In the genomic region with DNA sequence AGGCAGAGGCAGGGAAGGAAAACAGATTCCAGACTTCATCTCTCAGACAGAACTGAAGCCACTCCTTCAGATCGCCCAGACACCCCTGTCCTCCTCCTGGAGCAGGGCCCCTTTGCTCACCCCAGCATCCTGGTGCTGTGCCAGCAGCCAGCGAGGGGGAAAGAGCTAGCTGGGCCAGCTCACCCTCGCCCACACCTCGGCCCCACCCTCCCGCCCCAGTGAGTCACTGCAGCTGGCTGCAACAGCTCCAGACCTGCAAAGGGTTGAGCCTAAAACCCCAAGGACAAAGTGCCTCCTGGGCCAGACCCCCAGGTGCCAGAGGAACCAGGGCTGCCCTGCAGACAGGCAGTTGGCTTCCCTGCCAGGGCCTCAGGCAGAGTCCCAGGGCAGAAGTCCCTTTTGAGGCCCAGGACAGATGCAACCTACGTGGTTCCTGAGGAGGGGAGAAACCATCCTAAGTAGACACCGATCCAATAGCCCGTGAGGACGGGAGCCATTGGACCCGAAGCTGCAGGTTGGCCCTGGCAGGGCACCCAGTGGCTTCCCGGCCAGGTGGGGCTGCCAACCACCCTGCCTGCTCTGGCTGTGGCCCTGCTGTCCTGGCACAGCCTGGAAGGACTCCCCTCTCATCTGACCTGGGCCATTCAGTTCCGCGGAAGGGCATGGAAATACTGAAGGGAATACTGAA, we compare ENCODE assay signal across 8 cellular contexts. TPM values are rescaled to one million over a fixed set of nuclear protein-coding genes. Genes with fewer than 3 reads are reported as not detected.
DNase-seq lines count a peak whose midpoint lies in the region; ATAC-seq, FAIRE-seq and TF ChIP-seq lines count a peak whose summit lies in the region.

No MANE protein-coding gene starts in this region.

- H3K9ac ChIP-seq in HepG2 (ENCODE audit: insufficient read depth, low read depth, low read length) (no peak overlapping the region), subcutaneous abdominal adipose tissue (ENCODE audit: low read length in 5 of 5) (peak overlapping the region; percentile 22 to 99 (median 69))

- WGBS in body of pancreas, 2 donors = 40 to 45% methylated on average over 7 to 13 of the region's 13 CpGs
- 100% methylated on average over 2 of the region's 13 CpGs for WGBS in HepG2 (ENCODE audit: low lambda C conversion rate)

- ATAC-seq in RWPE2 (ENCODE audit: low read depth) (peak; percentile 64), body of pancreas (no peak), HepG2 (no peak), HG03378 (IDR thresholded peaks at IDR 0.05; ENCODE audit: unreplicated experiment) (no peak)

- H3K4me1 ChIP-seq in RWPE2 (ENCODE audit: insufficient read depth, poor library complexity, severe bottlenecking) (peaks cover 43% of the 10 kb centered on the region), body of pancreas (peaks cover 52% of the 10 kb centered on the region), HepG2 (ENCODE audit: insufficient read depth, low read length) (peaks cover 64% of the 10 kb centered on the region), subcutaneous abdominal adipose tissue (ENCODE audit: control insufficient read depth in 5 of 5, insufficient read depth in 5 of 5, low read length in 5 of 5) (peaks cover 39 to 98% (median 88%) of the 10 kb centered on the region in 5 donors)

- no peak overlapping the region for H3K4me2 ChIP-seq in HepG2 (ENCODE audit: low read depth, low read length)

- no TSS peak for BruUV-seq in HepG2 (replicated peaks; lab: Mats Ljungman, UMichigan)

- CTCF ChIA-PET in HepG2 (lab: Yijun Ruan, JAX; ENCODE audit: low intra/inter-chr PET ratio, low total read pairs) = no interaction called here

- no peak for TF ChIP-seq RAD21 in HepG2 (CRISPR knock-in tag; IDR thresholded peaks at IDR 0.05)

- TF ChIP-seq CTCF in RWPE2 (IDR thresholded peaks at IDR 0.05; ENCODE audit: poor library complexity, severe bottlenecking) (no peak), body of pancreas (IDR thresholded peaks at IDR 0.05) (no peak), HepG2 (CRISPR knock-in tag; IDR thresholded peaks at IDR 0.05) (no peak)

- in situ Hi-C loops in HepG2 (cut with HindIII; ENCODE audit: extremely low pct_ligation_motif_present, low pct_unique_long_range_greater_than_20kb) = no loop called here

- no peak overlapping the region for H2AFZ ChIP-seq in HepG2 (ENCODE audit: low read length)

- H3K9me3 ChIP-seq in RWPE2 (ENCODE audit: severe bottlenecking) = no peaks in the 10 kb centered on the region
- H3K9me3 ChIP-seq in body of pancreas = no peaks in the 10 kb centered on the region
- H3K9me3 ChIP-seq in HepG2 (ENCODE audit: low read length) = no peaks in the 10 kb centered on the region
- no peaks in the 10 kb centered on the region for H3K9me3 ChIP-seq in subcutaneous abdominal adipose tissue (ENCODE audit: control insufficient read depth in 5 of 5, low read length in 5 of 5)

- TF ChIP-seq POLR2A in body of pancreas (IDR thresholded peaks at IDR 0.05) (no peak), HepG2 (IDR thresholded peaks at IDR 0.05; ENCODE audit: insufficient read depth in 1 of 2, low read depth in 2 of 2, low read length in 2 of 2) (no peak)

- H3K36me3 ChIP-seq in RWPE2 (ENCODE audit: low read depth) (peaks cover 78% of the 10 kb centered on the region), body of pancreas (replicated peaks in 1 of 2; ENCODE audit: insufficient read depth in 1 of 2, low read depth in 2 of 2) (peaks cover 0 to 4% of the 10 kb centered on the region in 2 donors), HepG2 (replicated peaks in 1 of 2; ENCODE audit: control insufficient read depth in 1 of 2, insufficient read depth in 2 of 2, low read length in 2 of 2) (peaks cover 19 to 24% of the 10 kb centered on the region in 2 experiments), subcutaneous abdominal adipose tissue (ENCODE audit: control insufficient read depth in 5 of 5, insufficient read depth in 5 of 5, low read length in 5 of 5) (peaks cover 0 to 40% (median 32%) of the 10 kb centered on the region in 5 donors)

- H3K27ac ChIP-seq in RWPE2 (ENCODE audit: poor library complexity, severe bottlenecking) = peak overlapping the region; percentile 97
- peak overlapping the region in 3 of 4 donors; percentile 28 to 47 (median 43) for H3K27ac ChIP-seq in body of pancreas
- no peak overlapping the region for H3K27ac ChIP-seq in HepG2 (ENCODE audit: extremely low read length, insufficient read depth, low read length)
- H3K27ac ChIP-seq in subcutaneous abdominal adipose tissue (ENCODE audit: low read depth, low read length) = peak overlapping the region; percentile 100

- DNase-seq in NCI-H748 (lab: John Stamatoyannopoulos, UW; ENCODE audit: unreplicated experiment) = peak; percentile 48
- DNase-seq in NCI-H748 treated with DMSO at 0.1 percent for 48 hours (lab: John Stamatoyannopoulos, UW) = no peak
- DNase-seq in RWPE2 (ENCODE audit: low spot score) = peak; percentile 89
- DNase-seq in body of pancreas = peak in 3 of 4 donors; percentile 37 to 71 (median 49)
- DNase-seq in HepG2 (ENCODE audit: low spot score) = no peak
- no peak for DNase-seq in GF-D8 (lab: John Stamatoyannopoulos, UW)

- H3K4me3 ChIP-seq in RWPE2 (ENCODE audit: severe bottlenecking) (peak overlapping the region; percentile 7), body of pancreas (no peak overlapping the region), HepG2 (replicated peaks in 1 of 3; ENCODE audit: insufficient read depth in 1 of 3, low read depth in 2 of 3, low read length in 3 of 3) (no peak overlapping the region), subcutaneous abdominal adipose tissue (ENCODE audit: low read depth in 1 of 5, low read length in 5 of 5) (peak overlapping the region; percentile 54 to 100 (median 87))

- FAIRE-seq in HepG2 (lab: Jason Lieb, UNC) = no peak

- intact Hi-C loops in body of pancreas (cut with DNase I) (no loop called here), HepG2 (cut with micrococcal nuclease; ENCODE audit: unreplicated experiment) (no loop called here)

- peaks cover 82% of the 10 kb centered on the region for H4K20me1 ChIP-seq in HepG2 (ENCODE audit: insufficient read depth, low read length)

- H3K79me2 ChIP-seq in HepG2 (ENCODE audit: insufficient read depth, low read length) = peaks cover 73% of the 10 kb centered on the region

- H3K27me3 ChIP-seq in RWPE2 (ENCODE audit: insufficient read depth, poor library complexity, severe bottlenecking) (no peaks in the 10 kb centered on the region), body of pancreas (no peaks in the 10 kb centered on the region), HepG2 (ENCODE audit: control insufficient read depth in 1 of 2, insufficient read depth in 2 of 2, low read length in 2 of 2) (no peaks in the 10 kb centered on the region), subcutaneous abdominal adipose tissue (ENCODE audit: control insufficient read depth in 5 of 5, insufficient read depth in 4 of 5, low read length in 5 of 5) (no peaks in the 10 kb centered on the region)

- TF ChIP-seq EP300 in HepG2 (IDR thresholded peaks at IDR 0.05; ENCODE audit: low read depth in 2 of 2, low read length in 2 of 2) (no peak), HepG2 (CRISPR knock-in tag; IDR thresholded peaks at IDR 0.05; ENCODE audit: borderline replicate concordance) (no peak)

- POLR2A ChIA-PET in HepG2 (lab: Yijun Ruan, JAX) = interaction anchor here (1.0 to 1.4 kb wide), 2 partner anchors 35 to 115 kb away, joined by 4 to 5 read pairs; partner anchors contain the start of gene EEF1G

RNA-seq across cellular contexts. Expression of gene AHNAK, which starts 7.2 kb away (rescaled TPM):
- total RNA-seq in body of pancreas = 100 to 1,000 TPM; 168 to 241 TPM
- total RNA-seq in HepG2 (2016; rRNA removed; fragmentation: Illumina TruSeq; extraction: Trizol) = 25.0 and 40.6 TPM in 2 replicates
- 2.9 and 3.7 TPM in 2 replicates for total RNA-seq in HepG2 (2016; cell fraction: cytosol; rRNA removed; fragmentation: Illumina TruSeq; extraction: Trizol; ENCODE audit: low read depth)
- 23.2 and 34.7 TPM in 2 replicates for total RNA-seq in HepG2 (2016; cell fraction: insoluble cytoplasmic fraction; rRNA removed; fragmentation: Illumina TruSeq; extraction: Trizol)
- total RNA-seq in HepG2 (2016; cell fraction: membrane; rRNA removed; fragmentation: Illumina TruSeq; extraction: Trizol) = 6.6 and 7.4 TPM in 2 replicates
- total RNA-seq in HepG2 (2016; cell fraction: nucleus; rRNA removed; fragmentation: Illumina TruSeq; extraction: Trizol) = 76.4 and 80.4 TPM in 2 replicates
- polyA plus RNA-seq in HepG2 (2011; rRNA removed) = 22.8 and 23.4 TPM in 2 replicates
- 14.7 and 20.1 TPM in 2 replicates for polyA plus RNA-seq in HepG2 (2011; cell fraction: cytosol; rRNA removed)
- polyA plus RNA-seq in HepG2 (2011; cell fraction: nucleus; rRNA removed) = 57.1 and 57.5 TPM in 2 replicates
- 55.5 and 61.9 TPM in 2 replicates for polyA plus RNA-seq in HepG2 (2012)
- polyA plus RNA-seq in HepG2 (2016; cell fraction: cytosol; fragmentation: Illumina TruSeq; extraction: Trizol; ENCODE audit: low read depth) = 0.98 and 1.1 TPM in 2 replicates
- 11.6 and 12.9 TPM in 2 replicates for polyA plus RNA-seq in HepG2 (2016; cell fraction: insoluble cytoplasmic fraction; fragmentation: Illumina TruSeq; extraction: Trizol; ENCODE audit: low read depth)
- polyA plus RNA-seq in HepG2 (2016; cell fraction: membrane; fragmentation: Illumina TruSeq; extraction: Trizol; ENCODE audit: low read depth) = 2.0 and 2.1 TPM in 2 replicates
- 33.5 and 38.4 TPM in 2 replicates for polyA plus RNA-seq in HepG2 (2016; cell fraction: nucleus; fragmentation: Illumina TruSeq; extraction: Trizol; ENCODE audit: insufficient read depth, low read depth)
- 99.6 and 234 TPM in 2 replicates for polyA minus RNA-seq in HepG2 (2011; rRNA and poly(A)+ RNA removed; ENCODE audit: low replicate concordance)
- 122 and 157 TPM in 2 replicates for polyA minus RNA-seq in HepG2 (2011; cell fraction: cytosol; rRNA and poly(A)+ RNA removed)
- polyA minus RNA-seq in HepG2 (2011; cell fraction: nucleus; rRNA and poly(A)+ RNA removed) = 192 and 213 TPM in 2 replicates

RNA-seq across cellular contexts. Expression of gene EEF1G, which starts 34.3 kb away (rescaled TPM):
- total RNA-seq in body of pancreas (1,000 to 10,000 TPM in 1 of 2 donors, 100 to 1,000 TPM in 1; 893 to 1,161 TPM), HepG2 (2016; rRNA removed; fragmentation: Illumina TruSeq; extraction: Trizol) (1,787 and 2,092 TPM in 2 replicates)
- total RNA-seq in HepG2 (2016; cell fraction: cytosol; rRNA removed; fragmentation: Illumina TruSeq; extraction: Trizol; ENCODE audit: low read depth) = 2,019 and 2,497 TPM in 2 replicates
- total RNA-seq in HepG2 (2016; cell fraction: insoluble cytoplasmic fraction; rRNA removed; fragmentation: Illumina TruSeq; extraction: Trizol) = 1,856 and 2,038 TPM in 2 replicates
- 4,333 and 4,899 TPM in 2 replicates for total RNA-seq in HepG2 (2016; cell fraction: membrane; rRNA removed; fragmentation: Illumina TruSeq; extraction: Trizol)
- total RNA-seq in HepG2 (2016; cell fraction: nucleus; rRNA removed; fragmentation: Illumina TruSeq; extraction: Trizol) = 776 and 846 TPM in 2 replicates
- 1,819 and 2,144 TPM in 2 replicates for polyA plus RNA-seq in HepG2 (2011; rRNA removed)
- polyA plus RNA-seq in HepG2 (2011; cell fraction: cytosol; rRNA removed) = 2,392 and 2,528 TPM in 2 replicates
- polyA plus RNA-seq in HepG2 (2011; cell fraction: nucleus; rRNA removed) = 525 and 588 TPM in 2 replicates
- 1,720 and 1,805 TPM in 2 replicates for polyA plus RNA-seq in HepG2 (2012)
- 2,631 and 2,980 TPM in 2 replicates for polyA plus RNA-seq in HepG2 (2016; cell fraction: cytosol; fragmentation: Illumina TruSeq; extraction: Trizol; ENCODE audit: low read depth)
- 2,163 and 2,164 TPM in 2 replicates for polyA plus RNA-seq in HepG2 (2016; cell fraction: insoluble cytoplasmic fraction; fragmentation: Illumina TruSeq; extraction: Trizol; ENCODE audit: low read depth)
- 4,391 and 4,816 TPM in 2 replicates for polyA plus RNA-seq in HepG2 (2016; cell fraction: membrane; fragmentation: Illumina TruSeq; extraction: Trizol; ENCODE audit: low read depth)
- 1,221 and 1,290 TPM in 2 replicates for polyA plus RNA-seq in HepG2 (2016; cell fraction: nucleus; fragmentation: Illumina TruSeq; extraction: Trizol; ENCODE audit: insufficient read depth, low read depth)
- polyA minus RNA-seq in HepG2 (2011; rRNA and poly(A)+ RNA removed; ENCODE audit: low replicate concordance) = 1,467 and 2,851 TPM in 2 replicates
- 835 and 903 TPM in 2 replicates for polyA minus RNA-seq in HepG2 (2011; cell fraction: cytosol; rRNA and poly(A)+ RNA removed)
- polyA minus RNA-seq in HepG2 (2011; cell fraction: nucleus; rRNA and poly(A)+ RNA removed) = 177 and 251 TPM in 2 replicates

RNA-seq across cellular contexts. Expression of gene TUT1, which starts 51.9 kb away (rescaled TPM):
- total RNA-seq in body of pancreas (10 to 100 TPM; 10.1 to 11.2 TPM), HepG2 (2016; rRNA removed; fragmentation: Illumina TruSeq; extraction: Trizol) (8.5 and 9.7 TPM in 2 replicates)
- 2.2 and 4.6 TPM in 2 replicates for total RNA-seq in HepG2 (2016; cell fraction: cytosol; rRNA removed; fragmentation: Illumina TruSeq; extraction: Trizol; ENCODE audit: low read depth)
- 6.9 and 10.1 TPM in 2 replicates for total RNA-seq in HepG2 (2016; cell fraction: insoluble cytoplasmic fraction; rRNA removed; fragmentation: Illumina TruSeq; extraction: Trizol)
- 3.7 and 6.0 TPM in 2 replicates for total RNA-seq in HepG2 (2016; cell fraction: membrane; rRNA removed; fragmentation: Illumina TruSeq; extraction: Trizol)
- 8.1 and 9.3 TPM in 2 replicates for total RNA-seq in HepG2 (2016; cell fraction: nucleus; rRNA removed; fragmentation: Illumina TruSeq; extraction: Trizol)
- polyA plus RNA-seq in HepG2 (2011; rRNA removed) = 14.3 and 17.5 TPM in 2 replicates
- 6.3 and 8.4 TPM in 2 replicates for polyA plus RNA-seq in HepG2 (2011; cell fraction: cytosol; rRNA removed)
- polyA plus RNA-seq in HepG2 (2011; cell fraction: nucleus; rRNA removed) = 43.5 and 52.1 TPM in 2 replicates
- polyA plus RNA-seq in HepG2 (2012) = 13.1 and 14.1 TPM in 2 replicates
- 2.4 and 2.7 TPM in 2 replicates for polyA plus RNA-seq in HepG2 (2016; cell fraction: cytosol; fragmentation: Illumina TruSeq; extraction: Trizol; ENCODE audit: low read depth)
- 7.0 and 9.3 TPM in 2 replicates for polyA plus RNA-seq in HepG2 (2016; cell fraction: insoluble cytoplasmic fraction; fragmentation: Illumina TruSeq; extraction: Trizol; ENCODE audit: low read depth)
- polyA plus RNA-seq in HepG2 (2016; cell fraction: membrane; fragmentation: Illumina TruSeq; extraction: Trizol; ENCODE audit: low read depth) = 3.7 and 4.0 TPM in 2 replicates
- polyA plus RNA-seq in HepG2 (2016; cell fraction: nucleus; fragmentation: Illumina TruSeq; extraction: Trizol; ENCODE audit: insufficient read depth, low read depth) = 25.7 TPM in 2 replicates
- polyA minus RNA-seq in HepG2 (2011; rRNA and poly(A)+ RNA removed; ENCODE audit: low replicate concordance) = 12.6 and 15.7 TPM in 2 replicates
- 4.7 and 8.8 TPM in 2 replicates for polyA minus RNA-seq in HepG2 (2011; cell fraction: cytosol; rRNA and poly(A)+ RNA removed)
- polyA minus RNA-seq in HepG2 (2011; cell fraction: nucleus; rRNA and poly(A)+ RNA removed) = 3.9 and 9.4 TPM in 2 replicates

Comparison
In these comparisons a context has a peak if more than half of its experiments do, and no peak if none do; other contexts are left out.
1. DNase-seq: peak in NCI-H748 (single experiment), RWPE2 (single experiment) and body of pancreas (3 of 4); none in NCI-H748 treated with DMSO at 0.1 percent for 48 hours (single experiment), HepG2 (single experiment) and GF-D8 (single experiment).
2. H3K4me3 ChIP-seq: peak in RWPE2 (single experiment) and subcutaneous abdominal adipose tissue (5 of 5); none in body of pancreas (0 of 2) and HepG2 (0 of 3).